In the genomic region with DNA sequence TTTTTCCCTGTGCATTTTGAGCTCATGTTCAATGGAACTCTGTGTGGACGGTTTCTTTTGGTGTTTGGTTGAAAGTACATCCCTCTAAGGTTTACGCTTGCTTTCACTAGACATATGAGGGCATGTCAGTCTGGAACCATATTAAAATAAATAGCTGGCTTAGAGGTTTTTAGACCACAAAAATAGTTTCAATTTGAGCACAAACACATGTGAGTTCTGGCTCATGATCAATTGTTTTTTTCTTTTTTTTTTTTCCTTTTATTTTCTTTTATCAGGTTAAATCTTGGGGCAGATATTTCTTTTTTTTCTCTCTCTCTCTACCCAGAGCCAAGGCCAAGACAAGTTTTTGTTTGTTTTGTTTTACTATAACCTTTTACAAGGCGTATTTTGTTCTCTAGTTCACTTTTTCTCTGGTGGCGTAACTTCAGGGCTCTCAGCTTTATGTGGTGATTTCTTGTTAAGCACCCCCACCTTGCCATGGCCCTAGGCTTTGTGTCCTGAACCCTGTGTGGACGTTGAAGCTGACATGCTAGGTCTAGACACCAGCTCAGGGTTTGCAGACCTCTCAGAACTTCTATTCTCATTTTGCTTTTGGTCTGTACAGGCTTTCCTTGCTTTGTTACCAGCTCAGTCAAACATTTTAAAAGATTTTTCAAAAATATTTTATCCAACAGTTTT, we compare ENCODE assay signal across 10 cellular contexts.
DNase-seq lines count a peak whose midpoint lies in the region; ATAC-seq and TF ChIP-seq lines count a peak whose summit lies in the region.
"Had no signal": no experiment of that assay in that cellular context is flagged by ENCODE, and none has a peak within 500 bp of the region (broad histone marks: within the 10 kb centered on the region; RNA-seq: fewer than 3 reads in every experiment).

No MANE protein-coding gene starts in this region.

- H3K27me3 Mint-ChIP-seq in natural killer cell treated with Interleukin-12 subunit alpha and Interleukin-12 subunit beta and Interleukin-15 and Interleukin-18, amount 100 ng/mL, for 72 hours: no peaks in the 10 kb centered on the region
- H3K27me3 Mint-ChIP-seq in natural killer cell (ENCODE audit: low read depth in 2 of 2): no peaks in the 10 kb centered on the region
- H3K27me3 Mint-ChIP-seq in T-helper 2 cell treated with Interferon-gamma antibody and Interleukin-4, amounts not matched to agents 5 μg/mL and 100 μg/mL, for 36 hours (ENCODE audit: low read depth): no peaks in the 10 kb centered on the region
- H3K27me3 Mint-ChIP-seq in type B pancreatic cell: no peaks in the 10 kb centered on the region

- DNase-seq in natural killer cell treated with Interleukin-12 subunit alpha and Interleukin-12 subunit beta and Interleukin-15 and Interleukin-18, amount 100 ng/mL, for 72 hours (ENCODE audit: low spot score): no peak
- DNase-seq in natural killer cell (no peak), SKM-1 (lab: John Stamatoyannopoulos, UW; ENCODE audit: unreplicated experiment) (no peak), posterior vena cava (ENCODE audit: low spot score) (no peak), type B pancreatic cell (ENCODE audit: extremely low spot score, unreplicated experiment) (no peak), NCI-H1092 treated with DMSO at 0.1 percent for 48 hours (lab: John Stamatoyannopoulos, UW) (no peak)
- no peak for DNase-seq in T-helper 2 cell treated with Interferon-gamma antibody and Interleukin-4, amounts not matched to agents 5 μg/mL and 100 μg/mL, for 36 hours (ENCODE audit: low spot score)
- DNase-seq: activated CD4-positive, CD25-positive, alpha-beta regulatory T cell; HFFc6 had no signal

- TF ChIP-seq CTCF in natural killer cell (IDR thresholded peaks at IDR 0.05) (no peak), type B pancreatic cell (conservative IDR thresholded peaks at IDR 0.05) (no peak)

- H3K27ac Mint-ChIP-seq in natural killer cell treated with Interleukin-12 subunit alpha and Interleukin-12 subunit beta and Interleukin-15 and Interleukin-18, amount 100 ng/mL, for 72 hours: peak overlapping the region; percentile 17 to 30
- peak overlapping the region in 1 of 2 donors; percentile 34 for H3K27ac Mint-ChIP-seq in natural killer cell
- H3K27ac Mint-ChIP-seq in T-helper 2 cell treated with Interferon-gamma antibody and Interleukin-4, amounts not matched to agents 5 μg/mL and 100 μg/mL, for 36 hours: peak overlapping the region; percentile 49
- H3K27ac Mint-ChIP-seq in type B pancreatic cell: no peak overlapping the region
- H3K27ac Mint-ChIP-seq: HFFc6 had no signal

- ATAC-seq in natural killer cell treated with Interleukin-12 subunit alpha and Interleukin-12 subunit beta and Interleukin-15 and Interleukin-18, amount 100 ng/mL, for 72 hours: peak in 1 of 2 donors; percentile 49
- ATAC-seq in natural killer cell: no peak
- ATAC-seq in HG02870 (IDR thresholded peaks at IDR 0.05; ENCODE audit: unreplicated experiment): peak; percentile 83

- H3K36me3 Mint-ChIP-seq in natural killer cell treated with Interleukin-12 subunit alpha and Interleukin-12 subunit beta and Interleukin-15 and Interleukin-18, amount 100 ng/mL, for 72 hours: no peaks in the 10 kb centered on the region
- H3K36me3 Mint-ChIP-seq in natural killer cell (no peaks in the 10 kb centered on the region), type B pancreatic cell (no peaks in the 10 kb centered on the region)
- H3K36me3 Mint-ChIP-seq in T-helper 2 cell treated with Interferon-gamma antibody and Interleukin-4, amounts not matched to agents 5 μg/mL and 100 μg/mL, for 36 hours (ENCODE audit: low read depth): no peaks in the 10 kb centered on the region

- peak overlapping the region; percentile 60 for H3K4me3 Mint-ChIP-seq in natural killer cell treated with Interleukin-12 subunit alpha and Interleukin-12 subunit beta and Interleukin-15 and Interleukin-18, amount 100 ng/mL, for 72 hours
- no peak overlapping the region for H3K4me3 Mint-ChIP-seq in natural killer cell
- H3K4me3 Mint-ChIP-seq in T-helper 2 cell treated with Interferon-gamma antibody and Interleukin-4, amounts not matched to agents 5 μg/mL and 100 μg/mL, for 36 hours: peak overlapping the region; percentile 28
- H3K4me3 Mint-ChIP-seq in type B pancreatic cell: no peak overlapping the region
- H3K4me3 Mint-ChIP-seq: HFFc6 had no signal

- peaks cover 14 to 29% of the 10 kb centered on the region in 2 donors for H3K4me1 Mint-ChIP-seq in natural killer cell treated with Interleukin-12 subunit alpha and Interleukin-12 subunit beta and Interleukin-15 and Interleukin-18, amount 100 ng/mL, for 72 hours (ENCODE audit: low read depth in 2 of 2)
- H3K4me1 Mint-ChIP-seq in natural killer cell (peaks cover 25% of the 10 kb centered on the region in 2 donors), type B pancreatic cell (ENCODE audit: unreplicated experiment) (peaks cover 23% of the 10 kb centered on the region)
- peaks cover 52% of the 10 kb centered on the region for H3K4me1 Mint-ChIP-seq in T-helper 2 cell treated with Interferon-gamma antibody and Interleukin-4, amounts not matched to agents 5 μg/mL and 100 μg/mL, for 36 hours (ENCODE audit: low read depth)

- intact Hi-C loops in natural killer cell (cut with micrococcal nuclease): no loop called here
- intact Hi-C loops in posterior vena cava (cut with DNase I): no loop called here

- H3K9me3 Mint-ChIP-seq in natural killer cell treated with Interleukin-12 subunit alpha and Interleukin-12 subunit beta and Interleukin-15 and Interleukin-18, amount 100 ng/mL, for 72 hours: no peaks in the 10 kb centered on the region
- no peaks in the 10 kb centered on the region for H3K9me3 Mint-ChIP-seq in natural killer cell
- peaks cover 6% of the 10 kb centered on the region for H3K9me3 Mint-ChIP-seq in T-helper 2 cell treated with Interferon-gamma antibody and Interleukin-4, amounts not matched to agents 5 μg/mL and 100 μg/mL, for 36 hours
- H3K9me3 Mint-ChIP-seq in type B pancreatic cell: no peaks in the 10 kb centered on the region
- H3K9me3 Mint-ChIP-seq: HFFc6 had no signal

Comparison
In these comparisons a context has a peak if more than half of its experiments do, and no peak if none do; other contexts are left out.
1. H3K4me3 Mint-ChIP-seq: peak in natural killer cell treated with Interleukin-12 subunit alpha and Interleukin-12 subunit beta and Interleukin-15 and Interleukin-18, amount 100 ng/mL, for 72 hours (single experiment) and T-helper 2 cell treated with Interferon-gamma antibody and Interleukin-4, amounts not matched to agents 5 μg/mL and 100 μg/mL, for 36 hours (single experiment); none in natural killer cell (single experiment) and type B pancreatic cell (single experiment).